In genomic region chr1:8137406-8138244, GRCh38 we compare ENCODE assay signal across 8 cellular contexts.
DNase-seq lines count a peak whose midpoint lies in the region; ATAC-seq and TF ChIP-seq lines count a peak whose summit lies in the region.

No MANE protein-coding gene starts in this region.

- ATAC-seq in HG02678 (IDR thresholded peaks at IDR 0.05; ENCODE audit: unreplicated experiment) (no peak), HG03442 (IDR thresholded peaks at IDR 0.05; ENCODE audit: unreplicated experiment) (no peak), GM21528 (IDR thresholded peaks at IDR 0.05; ENCODE audit: low FRiP score, unreplicated experiment) (no peak), HG02840 (IDR thresholded peaks at IDR 0.05; ENCODE audit: low FRiP score, unreplicated experiment) (no peak)

- no peaks in the 10 kb centered on the region for H3K27me3 ChIP-seq in adipocyte (replicated peaks; ENCODE audit: control insufficient read depth, insufficient read depth, low read length)

- H3K9ac ChIP-seq in adipocyte (ENCODE audit: low read length) = peak overlapping the region; percentile 56

- H3K4me3 ChIP-seq in adipocyte (ENCODE audit: low read length) = peak overlapping the region; percentile 22
- peak overlapping the region; percentile 24 for H3K4me3 ChIP-seq in retinal pigment epithelial cell (ENCODE audit: low read length)

- H3K4me1 ChIP-seq in adipocyte (ENCODE audit: control insufficient read depth, insufficient read depth, low read length) = peaks cover 54% of the 10 kb centered on the region

- TF ChIP-seq CTCF in retinal pigment epithelial cell (conservative IDR thresholded peaks at IDR 0.05; ENCODE audit: low read depth, low read length) = no peak

- H3K9me3 ChIP-seq in adipocyte (ENCODE audit: control insufficient read depth, low read length) = no peaks in the 10 kb centered on the region

- no peaks in the 10 kb centered on the region for H3K36me3 ChIP-seq in adipocyte (ENCODE audit: control insufficient read depth, insufficient read depth, low read length, severe bottlenecking)

- DNase-seq in EL (peak; percentile 98), adipocyte (ENCODE audit: low read depth) (peak; percentile 96), glomerular visceral epithelial cell (ENCODE audit: extremely low spot score) (peak; percentile 87), retinal pigment epithelial cell (ENCODE audit: low read depth) (peak; percentile 71)
